Comparison of ENCODE assay signal across 8 cellular contexts in genomic region chr11:9574556-9574805, GRCh38. TPM values are rescaled to one million over a fixed set of nuclear protein-coding genes. Genes with fewer than 3 reads are reported as not detected.
DNase-seq lines count a peak whose midpoint lies in the region; ATAC-seq and TF ChIP-seq lines count a peak whose summit lies in the region.

No MANE protein-coding gene starts in this region.

- under 1% methylated on average over 22 of the region's 22 CpGs for WGBS in hepatocyte (ENCODE audit: low lambda C conversion rate, missing lambda C conversion rate)
- WGBS in smooth muscle cell (ENCODE audit: low lambda C conversion rate) = 1% methylated on average over 22 of the region's 22 CpGs

- H3K4me2 ChIP-seq in hepatocyte (peak overlapping the region; percentile 81), smooth muscle cell (peak overlapping the region; percentile 91)

- no peaks in the 10 kb centered on the region for H4K20me1 ChIP-seq in hepatocyte (ENCODE audit: insufficient read depth, poor library complexity, severe bottlenecking)
- H4K20me1 ChIP-seq in smooth muscle cell (ENCODE audit: low read depth) = peaks cover 5% of the 10 kb centered on the region

- H2AFZ ChIP-seq in hepatocyte (peak overlapping the region; percentile 11), smooth muscle cell (ENCODE audit: low read depth) (peak overlapping the region; percentile 78)

- H3K36me3 ChIP-seq in hepatocyte (replicated peaks; ENCODE audit: insufficient read depth, low read depth) = no peaks in the 10 kb centered on the region
- no peaks in the 10 kb centered on the region for H3K36me3 ChIP-seq in smooth muscle cell (ENCODE audit: low read depth)

- peak overlapping the region; percentile 88 for H3K9ac ChIP-seq in smooth muscle cell (ENCODE audit: low read depth)

- H3K9me3 ChIP-seq in hepatocyte (ENCODE audit: low read depth) (no peaks in the 10 kb centered on the region), smooth muscle cell (replicated peaks; ENCODE audit: low read depth) (no peaks in the 10 kb centered on the region)

- peak overlapping the region; percentile 20 for H3K4me3 ChIP-seq in hepatocyte
- peak overlapping the region; percentile 66 for H3K4me3 ChIP-seq in smooth muscle cell

- H3K4me1 ChIP-seq in hepatocyte (ENCODE audit: insufficient read depth) (peaks cover 24% of the 10 kb centered on the region), smooth muscle cell (ENCODE audit: low read depth) (peaks cover 27% of the 10 kb centered on the region)

- peaks cover 3% of the 10 kb centered on the region for H3F3A ChIP-seq in smooth muscle cell (ENCODE audit: low read depth)

- peaks cover 48% of the 10 kb centered on the region for H3K79me2 ChIP-seq in hepatocyte
- H3K79me2 ChIP-seq in smooth muscle cell (ENCODE audit: low read depth) = peaks cover 52% of the 10 kb centered on the region

- peak overlapping the region; percentile 96 for H3K27ac ChIP-seq in hepatocyte
- H3K27ac ChIP-seq in smooth muscle cell (ENCODE audit: low read depth) = peak overlapping the region; percentile 76

- no peaks in the 10 kb centered on the region for H3K9me2 ChIP-seq in hepatocyte (replicated peaks; ENCODE audit: insufficient read depth)

- no peak for ATAC-seq in HG02571 (IDR thresholded peaks at IDR 0.05; ENCODE audit: unreplicated experiment)

- TF ChIP-seq CTCF in hepatocyte (IDR thresholded peaks at IDR 0.05; ENCODE audit: poor library complexity) = no peak
- no peak for TF ChIP-seq CTCF in smooth muscle cell (IDR thresholded peaks at IDR 0.05; ENCODE audit: borderline replicate concordance, insufficient read depth, poor library complexity, severe bottlenecking)

- peak; percentile 9 for DNase-seq in activated gamma-delta T cell treated with Interleukin-2 at 50 U/mL for 16 hours
- no peak for DNase-seq in activated gamma-delta T cell (lab: John Stamatoyannopoulos, UW)
- peak; percentile 22 for DNase-seq in activated naive CD4-positive, alpha-beta T cell treated with anti-CD3 and anti-CD28 coated beads, Interleukin-2, amount 50 U/mL, for 16 hours
- DNase-seq in hepatocyte (ENCODE audit: low spot score) = no peak
- DNase-seq in smooth muscle cell (lab: John Stamatoyannopoulos, UW; ENCODE audit: unreplicated experiment) = no peak
- DNase-seq in T1000 (lab: John Stamatoyannopoulos, UW) = no peak
- DNase-seq in Ammon's horn (ENCODE audit: low spot score) = no peak

- no peaks in the 10 kb centered on the region for H3K27me3 ChIP-seq in hepatocyte
- no peaks in the 10 kb centered on the region for H3K27me3 ChIP-seq in smooth muscle cell (ENCODE audit: low read depth)

RNA-seq across cellular contexts. Expression of gene WEE1, which starts 1.0 kb away (rescaled TPM):
- total RNA-seq in hepatocyte = 91.0 and 101 TPM in 2 replicates
- 71.3 and 79.2 TPM in 2 replicates for polyA plus RNA-seq in hepatocyte
- total RNA-seq in smooth muscle cell = 46.9 and 53.3 TPM in 2 replicates
- 20.8 and 25.3 TPM in 2 replicates for polyA plus RNA-seq in smooth muscle cell

Comparison
In these comparisons a context has a peak if more than half of its experiments do, and no peak if none do; other contexts are left out.
1. DNase-seq: peak in activated gamma-delta T cell treated with Interleukin-2 at 50 U/mL for 16 hours (single experiment) and activated naive CD4-positive, alpha-beta T cell treated with anti-CD3 and anti-CD28 coated beads, Interleukin-2, amount 50 U/mL, for 16 hours (single experiment); none in activated gamma-delta T cell (single experiment), hepatocyte (single experiment), smooth muscle cell (single experiment), T1000 (single experiment) and Ammon's horn (single experiment).